21 cellular contexts compared by ENCODE assay signal in genomic region chr1:39689635-39690034, GRCh38.
A peak's percentile ranks its signal among the peaks of the same experiment; 100 is the strongest.
DNase-seq lines count a peak whose midpoint lies in the region; ATAC-seq lines count a peak whose summit lies in the region.
"Had no signal": no experiment of that assay in that cellular context is flagged by ENCODE, and none has a peak within 500 bp of the region (broad histone marks: within the 10 kb centered on the region; RNA-seq: fewer than 3 reads in every experiment).

No MANE protein-coding gene starts in this region.

- ATAC-seq in HG03469 (IDR thresholded peaks at IDR 0.05; ENCODE audit: unreplicated experiment), result no peak
- no peak for ATAC-seq in GM21423 (IDR thresholded peaks at IDR 0.05; ENCODE audit: unreplicated experiment)
- ATAC-seq: activated CD8-positive, alpha-beta T cell treated with anti-CD3 and anti-CD28 coated beads for 36 hours; CD8-positive, alpha-beta T cell; left lobe of liver; stimulated activated effector memory CD8-positive, alpha-beta T cell treated with anti-CD3 and anti-CD28 coated beads, Interleukin-12 subunit alpha, Interleukin-12 subunit beta, amount 100 ng/mL, for 72 hours had no signal

- DNase-seq in DMS53 (lab: John Stamatoyannopoulos, UW) (peak; percentile 34), DMS53 treated with DMSO at 0.1 percent for 48 hours (lab: John Stamatoyannopoulos, UW; ENCODE audit: unreplicated experiment) (no peak), COLO668 (lab: John Stamatoyannopoulos, UW; ENCODE audit: unreplicated experiment) (peak; percentile 99), NCI-H748 (lab: John Stamatoyannopoulos, UW; ENCODE audit: unreplicated experiment) (peak; percentile 92), middle frontal gyrus (ENCODE audit: extremely low spot score, low spot score) (peak; percentile 39), LoVo (ENCODE audit: low spot score) (no peak)
- DNase-seq: 8988T; activated CD8-positive, alpha-beta T cell treated with anti-CD3 and anti-CD28 coated beads for 36 hours; CD8-positive, alpha-beta T cell; colonic mucosa; foreskin fibroblast; GF-D8; Karpas-422; NCI-H146; NCI-H774; RPMI8226; transverse colon had no signal

Comparison
In these comparisons a context has a peak if more than half of its experiments do, and no peak if none do; other contexts are left out.
1. DNase-seq: peak in DMS53 (single experiment), COLO668 (single experiment), NCI-H748 (single experiment) and middle frontal gyrus (single experiment); none in DMS53 treated with DMSO at 0.1 percent for 48 hours (single experiment) and LoVo (single experiment).